In genomic region chr3:151315136-151315535, GRCh38 we compare ENCODE assay signal across 20 cellular contexts. TPM values are rescaled to one million over a fixed set of nuclear protein-coding genes. Genes with fewer than 3 reads are reported as not detected.
DNase-seq lines count a peak whose midpoint lies in the region; ATAC-seq and TF ChIP-seq lines count a peak whose summit lies in the region.
"Had no signal": no experiment of that assay in that cellular context is flagged by ENCODE, and none has a peak within 500 bp of the region (broad histone marks: within the 10 kb centered on the region; RNA-seq: fewer than 3 reads in every experiment).

No MANE protein-coding gene starts in this region.

- H2BK5ac ChIP-seq in trophoblast cell (ENCODE audit: low read depth, low read length, poor library complexity): no peak overlapping the region

- peak overlapping the region; percentile 48 for H2BK120ac ChIP-seq in trophoblast cell (ENCODE audit: insufficient read depth, low read length, poor library complexity)

- H3K27ac ChIP-seq in GM23338 (ENCODE audit: low read depth): peak overlapping the region; percentile 68; the same call in 1 of the 2 replicates
- peak overlapping the region; percentile 89 for H3K27ac ChIP-seq in PC-3 (ENCODE audit: low read length)
- peak overlapping the region; percentile 90 for H3K27ac ChIP-seq in trophoblast cell (ENCODE audit: low read depth, low read length)
- H3K27ac ChIP-seq in CD4-positive, alpha-beta memory T cell (ENCODE audit: low read depth, low read length): no peak overlapping the region
- no peak overlapping the region for H3K27ac ChIP-seq in right lobe of liver
- H3K27ac ChIP-seq: ovary, spleen had no signal

- H3K9me2 ChIP-seq in GM23338 (ENCODE audit: insufficient read depth) (no peaks in the 10 kb centered on the region), PC-3 (replicated peaks; ENCODE audit: low read length) (no peaks in the 10 kb centered on the region)

- no peak overlapping the region for H3K4me3 ChIP-seq in GM23338
- peak overlapping the region; percentile 72 for H3K4me3 ChIP-seq in PC-3 (ENCODE audit: low read length)
- H3K4me3 ChIP-seq in epithelial cell of esophagus (ENCODE audit: low read length): peak overlapping the region; percentile 95
- H3K4me3 ChIP-seq in trophoblast cell (ENCODE audit: low read depth, low read length): no peak overlapping the region
- H3K4me3 ChIP-seq in CD4-positive, alpha-beta memory T cell (ENCODE audit: low read length in 2 of 2): no peak overlapping the region
- no peak overlapping the region for H3K4me3 ChIP-seq in right lobe of liver
- H3K4me3 ChIP-seq: K562, mucosa of descending colon, ovary, spleen had no signal

- no TSS peak for BruUV-seq in PC-3 (replicated peaks; lab: Mats Ljungman, UMichigan)

- no peak overlapping the region for H3K18ac ChIP-seq in trophoblast cell (ENCODE audit: low read length)

- no peak overlapping the region for H2BK12ac ChIP-seq in trophoblast cell (ENCODE audit: low read length)

- H4K12ac ChIP-seq in trophoblast cell (ENCODE audit: low read depth, low read length): no peak overlapping the region

- H3K9ac ChIP-seq in PC-3 (ENCODE audit: low read length) (peak overlapping the region; percentile 68), trophoblast cell (ENCODE audit: low read length) (no peak overlapping the region)

- intact Hi-C loops in PC-3 (cut with micrococcal nuclease) (loop anchor here (5.0 kb wide), 1 partner anchor 592 kb away; no protein-coding TSS in a partner anchor), right lobe of liver (cut with DNase I) (no loop called here)
- intact Hi-C loops in CD4-positive, alpha-beta memory T cell (cut with micrococcal nuclease): no loop called here

- no peak overlapping the region for H2AK5ac ChIP-seq in trophoblast cell (ENCODE audit: low read length)

- H3K4ac ChIP-seq in trophoblast cell (ENCODE audit: low read depth, low read length): peak overlapping the region; percentile 10

- no CpG with 5 or more reads among the region's 2 CpGs for WGBS in trophoblast cell (ENCODE audit: extremely low coverage, insufficient coverage, insufficient read length)
- 78% methylated on average over 2 of the region's 2 CpGs for WGBS in right lobe of liver (ENCODE audit: insufficient coverage, low coverage, low lambda C conversion rate, missing lambda C conversion rate)

- DNase-seq in GM23338 (ENCODE audit: low spot score) (no peak), PC-3 (peak; percentile 60), epithelial cell of esophagus (ENCODE audit: low read depth) (peak; percentile 54), trophoblast cell (peak in 1 of 2 donors; percentile 59), right lobe of liver (no peak)
- DNase-seq in CD4-positive, alpha-beta memory T cell: no peak
- DNase-seq: activated CD8-positive, alpha-beta memory T cell treated with anti-CD3 and anti-CD28 coated beads for 24 hours; activated naive CD4-positive, alpha-beta T cell treated with anti-CD3 and anti-CD28 coated beads for 36 hours; C1 segment of cervical spinal cord; caudate nucleus; DMS79 treated with DMSO at 0.1 percent for 48 hours; effector memory CD8-positive, alpha-beta T cell; mucosa of descending colon; NCI-H1417 treated with DMSO at 0.1 percent for 48 hours; ovary; spleen had no signal

- H4K91ac ChIP-seq in trophoblast cell (ENCODE audit: low read depth, low read length): no peak overlapping the region

- no peaks in the 10 kb centered on the region for H3F3A ChIP-seq in GM23338 (replicated peaks; ENCODE audit: low read depth)
- peaks cover 6% of the 10 kb centered on the region for H3F3A ChIP-seq in PC-3 (ENCODE audit: low read length, unreplicated experiment)

- CTCF ChIA-PET in PC-3 (lab: Charles Lee): no interaction called here
- CTCF ChIA-PET in CD4-positive, alpha-beta memory T cell (lab: Charles Lee; ENCODE audit: partially characterized antibody): interaction anchor here (3.5 kb wide), 1 partner anchor 12 kb away, joined by 13 read pairs; no protein-coding TSS in a partner anchor

- no peak overlapping the region for H3K14ac ChIP-seq in trophoblast cell (ENCODE audit: low read length)

- peak overlapping the region; percentile 48 for H3K27ac Mint-ChIP-seq in GM23338
- H3K27ac Mint-ChIP-seq in CD4-positive, alpha-beta memory T cell: no peak overlapping the region
- H3K27ac Mint-ChIP-seq: activated naive CD4-positive, alpha-beta T cell treated with anti-CD3 and anti-CD28 coated beads for 36 hours; effector memory CD8-positive, alpha-beta T cell had no signal

- H3K9me3 ChIP-seq in PC-3 (ENCODE audit: low read length) (no peaks in the 10 kb centered on the region), trophoblast cell (ENCODE audit: insufficient read depth, low read depth, low read length) (no peaks in the 10 kb centered on the region), right lobe of liver (no peaks in the 10 kb centered on the region)
- no peaks in the 10 kb centered on the region for H3K9me3 ChIP-seq in CD4-positive, alpha-beta memory T cell (ENCODE audit: control insufficient read depth in 1 of 2, low read length in 2 of 2)
- H3K9me3 ChIP-seq: mucosa of descending colon, ovary, spleen had no signal

- peaks cover 11% of the 10 kb centered on the region for H3K79me1 ChIP-seq in trophoblast cell (ENCODE audit: low read length)

- H3K36me3 Mint-ChIP-seq in GM23338 (ENCODE audit: low read depth): no peaks in the 10 kb centered on the region
- H3K36me3 Mint-ChIP-seq in CD4-positive, alpha-beta memory T cell: no peaks in the 10 kb centered on the region

- no peak for ATAC-seq in GM23338
- peak; percentile 24 for ATAC-seq in PC-3
- ATAC-seq in HG03565 (IDR thresholded peaks at IDR 0.05; ENCODE audit: unreplicated experiment): no peak
- no peak for ATAC-seq in GM21381 (IDR thresholded peaks at IDR 0.05; ENCODE audit: unreplicated experiment)
- no peak for ATAC-seq in right lobe of liver
- ATAC-seq: effector memory CD8-positive, alpha-beta T cell; K562; mucosa of descending colon had no signal

- H3K4me2 ChIP-seq in GM23338 (no peak overlapping the region), PC-3 (ENCODE audit: low read length) (peak overlapping the region; percentile 89), trophoblast cell (ENCODE audit: low read length) (peak overlapping the region; percentile 42)

- H3K23ac ChIP-seq in trophoblast cell (ENCODE audit: low read length): no peak overlapping the region

- no peaks in the 10 kb centered on the region for H3K36me3 ChIP-seq in GM23338 (ENCODE audit: insufficient read depth)
- no peaks in the 10 kb centered on the region for H3K36me3 ChIP-seq in PC-3 (ENCODE audit: low read depth, low read length)
- H3K36me3 ChIP-seq in trophoblast cell (ENCODE audit: control insufficient read depth in 1 of 2, insufficient read depth in 2 of 2, low read length in 2 of 2): no peaks in the 10 kb centered on the region
- H3K36me3 ChIP-seq in CD4-positive, alpha-beta memory T cell (ENCODE audit: insufficient read depth, low read length): no peaks in the 10 kb centered on the region
- no peaks in the 10 kb centered on the region for H3K36me3 ChIP-seq in right lobe of liver
- H3K36me3 ChIP-seq: ovary, spleen had no signal

- TF ChIP-seq CTCF in GM23338 (conservative IDR thresholded peaks at IDR 0.05; ENCODE audit: low read depth in 2 of 2) (no peak), PC-3 (conservative IDR thresholded peaks at IDR 0.05; ENCODE audit: low read depth, low read length) (no peak), epithelial cell of esophagus (IDR thresholded peaks at IDR 0.05; ENCODE audit: insufficient read depth, low read depth, low read length, missing control alignments) (no peak), right lobe of liver (IDR thresholded peaks at IDR 0.05) (no peak)

- no peaks in the 10 kb centered on the region for H4K20me1 ChIP-seq in GM23338 (replicated peaks; ENCODE audit: insufficient read depth)
- H4K20me1 ChIP-seq in PC-3 (ENCODE audit: low read length): no peaks in the 10 kb centered on the region

- no peak overlapping the region for H4K8ac ChIP-seq in trophoblast cell (ENCODE audit: low read depth, low read length)

- H3K27me3 ChIP-seq in GM23338 (ENCODE audit: insufficient read depth) (no peaks in the 10 kb centered on the region), PC-3 (ENCODE audit: low read length) (no peaks in the 10 kb centered on the region), trophoblast cell (ENCODE audit: insufficient read depth, low read length) (no peaks in the 10 kb centered on the region), right lobe of liver (no peaks in the 10 kb centered on the region)
- no peaks in the 10 kb centered on the region for H3K27me3 ChIP-seq in CD4-positive, alpha-beta memory T cell (ENCODE audit: insufficient read depth, low read length)
- H3K27me3 ChIP-seq: ovary, spleen had no signal

- H3K9me3 Mint-ChIP-seq in GM23338: no peaks in the 10 kb centered on the region
- no peaks in the 10 kb centered on the region for H3K9me3 Mint-ChIP-seq in CD4-positive, alpha-beta memory T cell
- H3K9me3 Mint-ChIP-seq: activated naive CD4-positive, alpha-beta T cell treated with anti-CD3 and anti-CD28 coated beads for 36 hours; effector memory CD8-positive, alpha-beta T cell had no signal

- no peak overlapping the region; the same call in 2 of the 3 replicates for H3K4me3 Mint-ChIP-seq in GM23338
- no peak overlapping the region for H3K4me3 Mint-ChIP-seq in CD4-positive, alpha-beta memory T cell
- H3K4me3 Mint-ChIP-seq: activated naive CD4-positive, alpha-beta T cell treated with anti-CD3 and anti-CD28 coated beads for 36 hours; effector memory CD8-positive, alpha-beta T cell had no signal

- H3K79me2 ChIP-seq in GM23338 (replicated peaks; ENCODE audit: insufficient read depth) (no peaks in the 10 kb centered on the region), PC-3 (ENCODE audit: low read length) (peaks cover 63% of the 10 kb centered on the region), trophoblast cell (ENCODE audit: control insufficient read depth, insufficient read depth, low read length, poor library complexity) (no peaks in the 10 kb centered on the region)

- H2AFZ ChIP-seq in GM23338 (no peak overlapping the region), PC-3 (ENCODE audit: low read length) (no peak overlapping the region), trophoblast cell (ENCODE audit: insufficient read depth, low read length, poor library complexity) (no peak overlapping the region)

- POLR2A ChIA-PET in PC-3 (lab: Charles Lee; ENCODE audit: unreplicated experiment): no interaction called here
- POLR2A ChIA-PET in CD4-positive, alpha-beta memory T cell (lab: Charles Lee; ENCODE audit: partially characterized antibody): no interaction called here

- peaks cover 48% of the 10 kb centered on the region for H3K4me1 Mint-ChIP-seq in GM23338
- H3K4me1 Mint-ChIP-seq in CD4-positive, alpha-beta memory T cell: peaks cover 0 to 5% (median 0%) of the 10 kb centered on the region in 4 donors

- no peak for TF ChIP-seq POLR2A in right lobe of liver (IDR thresholded peaks at IDR 0.05)

- H3K4me1 ChIP-seq in GM23338 (ENCODE audit: insufficient read depth) (peaks cover 44% of the 10 kb centered on the region), PC-3 (ENCODE audit: insufficient read depth, low read length) (peaks cover 63% of the 10 kb centered on the region), trophoblast cell (ENCODE audit: control insufficient read depth in 1 of 2, insufficient read depth in 2 of 2, low read length in 2 of 2) (peaks cover 6 to 11% of the 10 kb centered on the region in 2 experiments), right lobe of liver (no peaks in the 10 kb centered on the region)
- H3K4me1 ChIP-seq in CD4-positive, alpha-beta memory T cell (ENCODE audit: insufficient read depth, low read length): no peaks in the 10 kb centered on the region

- H3K27me3 Mint-ChIP-seq in GM23338 (ENCODE audit: insufficient read depth, low read depth, poor library complexity): no peaks in the 10 kb centered on the region
- peaks cover 0 to 4% of the 10 kb centered on the region in 2 donors for H3K27me3 Mint-ChIP-seq in CD4-positive, alpha-beta memory T cell

RNA-seq across cellular contexts. Expression of gene GPR87, which starts 1.5 kb away (rescaled TPM):
- not detected in 2 replicates for total RNA-seq in GM23338 (2014; rRNA removed; shearing (Covaris generic))
- 0.21 TPM in 1 of 2 replicates, not detected in the other for polyA plus RNA-seq in GM23338 (2016; fragmentation: Nextera tagmentation; extraction: Ambion mirVana)
- 13.3 and 14.5 TPM in 2 replicates for total RNA-seq in PC-3 (2014; rRNA removed)
- polyA plus RNA-seq in trophoblast cell (2013): 22.8 and 24.0 TPM in 2 replicates
- total RNA-seq in CD4-positive, alpha-beta memory T cell: not detected
- polyA plus RNA-seq in CD4-positive, alpha-beta memory T cell: not detected
- not detected for total RNA-seq in right lobe of liver
- total RNA-seq: K562, mucosa of descending colon, spleen had no signal
- polyA plus RNA-seq: K562, ovary, spleen had no signal

RNA-seq across cellular contexts. Expression of gene P2RY13, which starts 14.2 kb away (rescaled TPM):
- total RNA-seq in GM23338 (2014; rRNA removed; shearing (Covaris generic)): not detected in 2 replicates
- polyA plus RNA-seq in GM23338 (2016; fragmentation: Nextera tagmentation; extraction: Ambion mirVana): 0.38 and 0.68 TPM in 2 replicates
- total RNA-seq in PC-3 (2014; rRNA removed) (not detected in 2 replicates), right lobe of liver (1 to 10 TPM in 5 of 6 experiments, under 1 TPM in 1; 0.95 to 4.8 (median 1.9) TPM)
- polyA plus RNA-seq in trophoblast cell (2013): not detected in 2 replicates
- total RNA-seq in CD4-positive, alpha-beta memory T cell: not detected
- polyA plus RNA-seq in CD4-positive, alpha-beta memory T cell: not detected
- total RNA-seq: activated naive CD4-positive, alpha-beta T cell treated with anti-CD3 and anti-CD28 coated beads for 36 hours; K562 had no signal
- polyA plus RNA-seq: K562 had no signal

RNA-seq across cellular contexts. Expression of gene P2RY14, which starts 36.8 kb away (rescaled TPM):
- not detected in 2 replicates for total RNA-seq in GM23338 (2014; rRNA removed; shearing (Covaris generic))
- 0.95 and 1.2 TPM in 2 replicates for polyA plus RNA-seq in GM23338 (2016; fragmentation: Nextera tagmentation; extraction: Ambion mirVana)
- total RNA-seq in PC-3 (2014; rRNA removed) (not detected in 2 replicates), right lobe of liver (under 1 TPM in 3 of 6 experiments, not detected in 3; 0.12 to 0.18 (median 0.12) TPM)
- not detected in 2 replicates for polyA plus RNA-seq in trophoblast cell (2013)
- 1 to 10 TPM in 1 of 2 experiments, under 1 TPM in 1; 0.94 to 1.3 TPM for total RNA-seq in CD4-positive, alpha-beta memory T cell
- polyA plus RNA-seq in CD4-positive, alpha-beta memory T cell: 1 to 10 TPM in 1 of 2 donors, under 1 TPM in 1; 0.36 to 1.2 TPM
- total RNA-seq: K562, kidney epithelial cell had no signal
- polyA plus RNA-seq: K562 had no signal

Comparison
In these comparisons a context has a peak if more than half of its experiments do, and no peak if none do; other contexts are left out.
1. DNase-seq: peak in PC-3 (single experiment) and epithelial cell of esophagus (single experiment); none in GM23338 (single experiment), CD4-positive, alpha-beta memory T cell (0 of 5) and right lobe of liver (0 of 3).
2. H3K27ac ChIP-seq: peak in GM23338 (single experiment), PC-3 (single experiment) and trophoblast cell (single experiment); none in CD4-positive, alpha-beta memory T cell (single experiment) and right lobe of liver (0 of 3).
3. H3K4me3 ChIP-seq: peak in PC-3 (single experiment) and epithelial cell of esophagus (single experiment); none in GM23338 (single experiment), trophoblast cell (single experiment), CD4-positive, alpha-beta memory T cell (0 of 2) and right lobe of liver (0 of 3).
4. RNA of gene GPR87, which starts 1.5 kb away (total RNA-seq): 13.3 to 14.5 TPM in PC-3; not detected in GM23338, not detected in CD4-positive, alpha-beta memory T cell and not detected in right lobe of liver; every median in the first group is over 10 times any median in the second.